Comparison of ENCODE assay signal across 20 cellular contexts in the genomic region with DNA sequence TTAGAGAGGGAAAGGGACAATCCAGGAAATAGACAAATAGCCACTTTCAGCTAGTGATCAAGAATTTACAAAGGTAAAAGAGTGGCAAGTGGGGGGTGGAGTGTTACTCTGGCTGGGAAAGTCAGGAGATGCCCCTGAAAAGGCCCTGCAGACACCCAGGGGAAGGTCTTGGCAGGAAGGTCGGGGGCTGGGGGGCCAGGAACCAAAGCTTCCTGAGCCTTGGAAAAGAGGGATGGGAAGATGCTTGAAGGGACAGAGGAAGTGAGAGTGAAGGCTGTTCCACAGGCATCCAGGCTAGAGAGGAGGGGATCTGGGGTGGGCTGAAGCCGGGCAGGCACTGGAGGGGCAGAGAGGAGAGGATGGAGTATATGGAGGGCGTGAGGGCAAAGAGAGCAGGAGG. TPM values are rescaled to one million over a fixed set of nuclear protein-coding genes. Genes with fewer than 3 reads are reported as not detected.
A peak's percentile ranks its signal among the peaks of the same experiment; 100 is the strongest.
DNase-seq lines count a peak whose midpoint lies in the region; ATAC-seq and TF ChIP-seq lines count a peak whose summit lies in the region.
"Had no signal": no experiment of that assay in that cellular context is flagged by ENCODE, and none has a peak within 500 bp of the region (broad histone marks: within the 10 kb centered on the region; RNA-seq: fewer than 3 reads in every experiment).

No MANE protein-coding gene starts in this region.

- H3K9me3 ChIP-seq in liver (ENCODE audit: control insufficient read depth in 4 of 4, low read length in 3 of 4) = no peaks in the 10 kb centered on the region
- H3K9me3 ChIP-seq in osteoblast (ENCODE audit: low read depth, low read length) = no peaks in the 10 kb centered on the region
- H3K9me3 ChIP-seq: BLaER1 had no signal

- no peaks in the 10 kb centered on the region for H3K36me3 ChIP-seq in liver (ENCODE audit: control insufficient read depth in 4 of 4, insufficient read depth in 3 of 4, low read depth in 1 of 4, low read length in 3 of 4)
- H3K36me3 ChIP-seq in osteoblast (ENCODE audit: insufficient read depth, low read length) = no peaks in the 10 kb centered on the region
- H3K36me3 ChIP-seq: BLaER1 had no signal

- H3K27me3 ChIP-seq in liver (ENCODE audit: control insufficient read depth in 4 of 4, insufficient read depth in 4 of 4, low read length in 3 of 4) = no peaks in the 10 kb centered on the region
- H3K27me3 ChIP-seq in osteoblast (ENCODE audit: insufficient read depth, low read length) = peaks cover 41% of the 10 kb centered on the region

- in situ Hi-C loops in GM13976 (cut with MboI; ENCODE audit: low sequenced_read_pairs, unreplicated experiment) = no loop called here

- no peaks in the 10 kb centered on the region for H4K20me1 ChIP-seq in osteoblast (ENCODE audit: insufficient read depth, low read length)

- 91% methylated on average over 3 of the region's 3 CpGs for WGBS in liver

- H3K9ac ChIP-seq in liver (ENCODE audit: low read depth in 1 of 2, low read length in 2 of 2) = no peak overlapping the region
- H3K9ac ChIP-seq: BLaER1 had no signal

- TF ChIP-seq RAD21 in liver (IDR thresholded peaks at IDR 0.05) = no peak

- no peak for TF ChIP-seq CTCF in liver (IDR thresholded peaks at IDR 0.05; ENCODE audit: low read depth, low read length, missing input control)
- no peak for TF ChIP-seq CTCF in osteoblast (IDR thresholded peaks at IDR 0.05; ENCODE audit: extremely low read depth, low read depth, low read length)
- no peak for TF ChIP-seq CTCF in GM13976 (IDR thresholded peaks at IDR 0.05; ENCODE audit: borderline replicate concordance, control extremely low read depth, extremely low read depth, insufficient read depth, missing control alignments)

- peak; percentile 30 for DNase-seq in activated effector memory CD4-positive, alpha-beta T cell treated with anti-CD3 and anti-CD28 coated beads, Interleukin-2, amount 50 U/mL, for 16 hours
- DNase-seq in activated effector memory CD4-positive, alpha-beta T cell treated with Interleukin-2 at 50 U/mL for 16 hours = no peak
- DNase-seq in osteoblast (ENCODE audit: insufficient read length, low spot score, missing footprints) (peak; percentile 47), GM13976 (ENCODE audit: low spot score) (no peak)
- DNase-seq in central memory CD4-positive, alpha-beta T cell = no peak
- DNase-seq: CD8-positive, alpha-beta T cell; GDM1; HFFc6; NCI-H187; NCI-H226; NCI-H524 treated with DMSO at 0.1 percent for 48 hours; SHP77 treated with DMSO at 0.1 percent for 48 hours had no signal

- H3K4me1 ChIP-seq in liver (ENCODE audit: control insufficient read depth in 4 of 4, insufficient read depth in 4 of 4, low read length in 3 of 4) = peaks cover 21 to 45% (median 34%) of the 10 kb centered on the region in 4 donors
- H3K4me1 ChIP-seq in osteoblast (ENCODE audit: insufficient read depth, low read length) = peaks cover 14% of the 10 kb centered on the region

- peak overlapping the region; percentile 4 to 68 for H3K27ac ChIP-seq in liver (ENCODE audit: low read depth in 1 of 2, low read length in 2 of 2)
- H3K27ac ChIP-seq in osteoblast (ENCODE audit: low read depth, low read length) = no peak overlapping the region
- H3K27ac ChIP-seq: 22Rv1, BLaER1 had no signal

- H3K4me2 ChIP-seq in osteoblast (ENCODE audit: insufficient read depth, low read length) = no peak overlapping the region
- H3K4me2 ChIP-seq: BLaER1, GM23338 had no signal

- H2AFZ ChIP-seq in osteoblast (ENCODE audit: low read length) = no peak overlapping the region

- no peaks in the 10 kb centered on the region for H3K79me2 ChIP-seq in osteoblast (ENCODE audit: insufficient read depth, low read length)

- ATAC-seq in HG03139 (IDR thresholded peaks at IDR 0.05; ENCODE audit: unreplicated experiment) = no peak
- ATAC-seq in HG03175 (IDR thresholded peaks at IDR 0.05; ENCODE audit: unreplicated experiment) = no peak
- ATAC-seq: CD8-positive, alpha-beta T cell; GM23338 had no signal

- H3K4me3 ChIP-seq in liver (ENCODE audit: low read depth in 1 of 3, low read length in 3 of 3) (no peak overlapping the region), osteoblast (ENCODE audit: insufficient read depth, low read length) (no peak overlapping the region)
- H3K4me3 ChIP-seq: BLaER1, GM23338 had no signal

TF ChIP-seq in liver, 16 proteins besides CTCF, POLR2A, EP300 and RAD21:
- TF ChIP-seq YY1 (IDR thresholded peaks at IDR 0.05) (no peak), SP1 (IDR thresholded peaks at IDR 0.05) (no peak), EGR1 (IDR thresholded peaks at IDR 0.05; ENCODE audit: low read depth in 2 of 2) (no peak), JUND (IDR thresholded peaks at IDR 0.05) (no peak), FOXA1 (IDR thresholded peaks at IDR 0.05) (no peak), HNF4G (IDR thresholded peaks at IDR 0.05) (no peak), TAF1 (conservative IDR thresholded peaks at IDR 0.05) (no peak), HNF4A (conservative IDR thresholded peaks at IDR 0.05) (no peak), GABPA (IDR thresholded peaks at IDR 0.05 in 1 of 2, conservative IDR thresholded peaks at IDR 0.05 in 1 of 2) (no peak), FOXA2 (IDR thresholded peaks at IDR 0.05) (no peak), NR2F2 (IDR thresholded peaks at IDR 0.05) (no peak), RXRA (IDR thresholded peaks at IDR 0.05) (no peak)
- TF ChIP-seq, protein P1, sequence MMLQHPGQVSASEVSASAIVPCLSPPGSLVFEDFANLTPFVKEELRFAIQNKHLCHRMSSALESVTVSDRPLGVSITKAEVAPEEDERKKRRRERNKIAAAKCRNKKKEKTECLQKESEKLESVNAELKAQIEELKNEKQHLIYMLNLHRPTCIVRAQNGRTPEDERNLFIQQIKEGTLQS (IDR thresholded peaks at IDR 0.05) = no peak
- TF ChIP-seq, protein P2, sequence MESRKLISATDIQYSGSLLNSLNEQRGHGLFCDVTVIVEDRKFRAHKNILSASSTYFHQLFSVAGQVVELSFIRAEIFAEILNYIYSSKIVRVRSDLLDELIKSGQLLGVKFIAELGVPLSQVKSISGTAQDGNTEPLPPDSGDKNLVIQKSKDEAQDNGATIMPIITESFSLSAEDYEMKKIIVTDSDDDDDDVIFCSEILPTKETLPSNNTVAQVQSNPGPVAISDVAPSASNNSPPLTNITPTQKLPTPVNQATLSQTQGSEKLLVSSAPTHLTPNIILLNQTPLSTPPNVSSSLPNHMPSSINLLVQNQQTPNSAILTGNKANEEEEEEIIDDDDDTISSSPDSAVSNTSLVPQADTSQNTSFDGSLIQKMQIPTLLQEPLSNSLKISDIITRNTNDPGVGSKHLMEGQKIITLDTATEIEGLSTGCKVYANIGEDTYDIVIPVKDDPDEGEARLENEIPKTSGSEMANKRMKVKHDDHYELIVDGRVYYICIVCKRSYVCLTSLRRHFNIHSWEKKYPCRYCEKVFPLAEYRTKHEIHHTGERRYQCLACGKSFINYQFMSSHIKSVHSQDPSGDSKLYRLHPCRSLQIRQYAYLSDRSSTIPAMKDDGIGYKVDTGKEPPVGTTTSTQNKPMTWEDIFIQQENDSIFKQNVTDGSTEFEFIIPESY (IDR thresholded peaks at IDR 0.05) = no peak
- TF ChIP-seq, protein P3, sequence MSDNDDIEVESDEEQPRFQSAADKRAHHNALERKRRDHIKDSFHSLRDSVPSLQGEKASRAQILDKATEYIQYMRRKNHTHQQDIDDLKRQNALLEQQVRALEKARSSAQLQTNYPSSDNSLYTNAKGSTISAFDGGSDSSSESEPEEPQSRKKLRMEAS (IDR thresholded peaks at IDR 0.05) = no peak
- TF ChIP-seq, protein P4, sequence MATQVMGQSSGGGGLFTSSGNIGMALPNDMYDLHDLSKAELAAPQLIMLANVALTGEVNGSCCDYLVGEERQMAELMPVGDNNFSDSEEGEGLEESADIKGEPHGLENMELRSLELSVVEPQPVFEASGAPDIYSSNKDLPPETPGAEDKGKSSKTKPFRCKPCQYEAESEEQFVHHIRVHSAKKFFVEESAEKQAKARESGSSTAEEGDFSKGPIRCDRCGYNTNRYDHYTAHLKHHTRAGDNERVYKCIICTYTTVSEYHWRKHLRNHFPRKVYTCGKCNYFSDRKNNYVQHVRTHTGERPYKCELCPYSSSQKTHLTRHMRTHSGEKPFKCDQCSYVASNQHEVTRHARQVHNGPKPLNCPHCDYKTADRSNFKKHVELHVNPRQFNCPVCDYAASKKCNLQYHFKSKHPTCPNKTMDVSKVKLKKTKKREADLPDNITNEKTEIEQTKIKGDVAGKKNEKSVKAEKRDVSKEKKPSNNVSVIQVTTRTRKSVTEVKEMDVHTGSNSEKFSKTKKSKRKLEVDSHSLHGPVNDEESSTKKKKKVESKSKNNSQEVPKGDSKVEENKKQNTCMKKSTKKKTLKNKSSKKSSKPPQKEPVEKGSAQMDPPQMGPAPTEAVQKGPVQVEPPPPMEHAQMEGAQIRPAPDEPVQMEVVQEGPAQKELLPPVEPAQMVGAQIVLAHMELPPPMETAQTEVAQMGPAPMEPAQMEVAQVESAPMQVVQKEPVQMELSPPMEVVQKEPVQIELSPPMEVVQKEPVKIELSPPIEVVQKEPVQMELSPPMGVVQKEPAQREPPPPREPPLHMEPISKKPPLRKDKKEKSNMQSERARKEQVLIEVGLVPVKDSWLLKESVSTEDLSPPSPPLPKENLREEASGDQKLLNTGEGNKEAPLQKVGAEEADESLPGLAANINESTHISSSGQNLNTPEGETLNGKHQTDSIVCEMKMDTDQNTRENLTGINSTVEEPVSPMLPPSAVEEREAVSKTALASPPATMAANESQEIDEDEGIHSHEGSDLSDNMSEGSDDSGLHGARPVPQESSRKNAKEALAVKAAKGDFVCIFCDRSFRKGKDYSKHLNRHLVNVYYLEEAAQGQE (IDR thresholded peaks at IDR 0.05) = no peak

RNA-seq across cellular contexts. Expression of a gene that starts 3.9 kb away (rescaled TPM):
- total RNA-seq in liver (10 to 100 TPM; 17.6 to 30.3 TPM), osteoblast (1.1 and 1.2 TPM in 2 replicates)
- polyA plus RNA-seq in liver = 100 to 1,000 TPM in 1 of 2 donors, 10 to 100 TPM in 1; 44.5 to 125 TPM
- total RNA-seq: CD8-positive, alpha-beta T cell; HFFc6; RPMI7951 had no signal
- polyA plus RNA-seq: IgD-negative memory B cell had no signal

Comparison
In these comparisons a context has a peak if more than half of its experiments do, and no peak if none do; other contexts are left out.
1. DNase-seq: peak in activated effector memory CD4-positive, alpha-beta T cell treated with anti-CD3 and anti-CD28 coated beads, Interleukin-2, amount 50 U/mL, for 16 hours (single experiment) and osteoblast (single experiment); none in activated effector memory CD4-positive, alpha-beta T cell treated with Interleukin-2 at 50 U/mL for 16 hours (single experiment), GM13976 (single experiment) and central memory CD4-positive, alpha-beta T cell (single experiment).